2 cellular contexts compared by ENCODE assay signal in the genomic region with DNA sequence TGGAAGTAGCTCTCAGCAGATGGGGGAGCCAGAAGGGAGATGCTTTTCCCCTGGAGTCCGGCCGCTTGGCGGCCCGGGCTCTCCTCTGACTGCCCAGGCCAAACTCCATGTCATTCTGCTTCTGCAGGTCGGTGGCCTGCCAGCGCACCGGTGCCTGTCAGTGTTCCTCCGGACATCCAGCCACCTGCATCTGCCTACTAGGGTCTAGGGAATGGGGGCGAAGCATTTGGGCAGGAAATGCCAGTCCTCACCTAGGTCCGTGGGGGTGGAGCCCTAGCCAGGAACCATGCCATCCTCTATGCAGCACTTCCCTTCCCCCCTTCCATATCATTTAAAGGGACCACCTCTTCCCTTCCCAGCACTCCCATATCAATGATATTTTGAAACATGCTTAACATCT.
TF ChIP-seq lines count a peak whose summit lies in the region.

No MANE protein-coding gene starts in this region.

TF ChIP-seq in GM23338, 12 proteins besides CTCF, POLR2A, EP300 and RAD21:
- TF ChIP-seq, protein P1, sequence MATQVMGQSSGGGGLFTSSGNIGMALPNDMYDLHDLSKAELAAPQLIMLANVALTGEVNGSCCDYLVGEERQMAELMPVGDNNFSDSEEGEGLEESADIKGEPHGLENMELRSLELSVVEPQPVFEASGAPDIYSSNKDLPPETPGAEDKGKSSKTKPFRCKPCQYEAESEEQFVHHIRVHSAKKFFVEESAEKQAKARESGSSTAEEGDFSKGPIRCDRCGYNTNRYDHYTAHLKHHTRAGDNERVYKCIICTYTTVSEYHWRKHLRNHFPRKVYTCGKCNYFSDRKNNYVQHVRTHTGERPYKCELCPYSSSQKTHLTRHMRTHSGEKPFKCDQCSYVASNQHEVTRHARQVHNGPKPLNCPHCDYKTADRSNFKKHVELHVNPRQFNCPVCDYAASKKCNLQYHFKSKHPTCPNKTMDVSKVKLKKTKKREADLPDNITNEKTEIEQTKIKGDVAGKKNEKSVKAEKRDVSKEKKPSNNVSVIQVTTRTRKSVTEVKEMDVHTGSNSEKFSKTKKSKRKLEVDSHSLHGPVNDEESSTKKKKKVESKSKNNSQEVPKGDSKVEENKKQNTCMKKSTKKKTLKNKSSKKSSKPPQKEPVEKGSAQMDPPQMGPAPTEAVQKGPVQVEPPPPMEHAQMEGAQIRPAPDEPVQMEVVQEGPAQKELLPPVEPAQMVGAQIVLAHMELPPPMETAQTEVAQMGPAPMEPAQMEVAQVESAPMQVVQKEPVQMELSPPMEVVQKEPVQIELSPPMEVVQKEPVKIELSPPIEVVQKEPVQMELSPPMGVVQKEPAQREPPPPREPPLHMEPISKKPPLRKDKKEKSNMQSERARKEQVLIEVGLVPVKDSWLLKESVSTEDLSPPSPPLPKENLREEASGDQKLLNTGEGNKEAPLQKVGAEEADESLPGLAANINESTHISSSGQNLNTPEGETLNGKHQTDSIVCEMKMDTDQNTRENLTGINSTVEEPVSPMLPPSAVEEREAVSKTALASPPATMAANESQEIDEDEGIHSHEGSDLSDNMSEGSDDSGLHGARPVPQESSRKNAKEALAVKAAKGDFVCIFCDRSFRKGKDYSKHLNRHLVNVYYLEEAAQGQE (IDR thresholded peaks at IDR 0.05; ENCODE audit: unreplicated experiment) = no peak
- no peak for TF ChIP-seq NANOG (IDR thresholded peaks at IDR 0.05; ENCODE audit: borderline replicate concordance)
- 0 out of 2 replicates have a peak, but pooled peaks have one; percentile 20 for TF ChIP-seq POLR2AphosphoS5 (IDR thresholded peaks at IDR 0.05; ENCODE audit: low read depth)
- no peak for TF ChIP-seq JUNB (IDR thresholded peaks at IDR 0.05; ENCODE audit: unreplicated experiment)

TF ChIP-seq in WTC11, 78 proteins besides CTCF, POLR2A, EP300 and RAD21:
- TF ChIP-seq, protein P2, sequence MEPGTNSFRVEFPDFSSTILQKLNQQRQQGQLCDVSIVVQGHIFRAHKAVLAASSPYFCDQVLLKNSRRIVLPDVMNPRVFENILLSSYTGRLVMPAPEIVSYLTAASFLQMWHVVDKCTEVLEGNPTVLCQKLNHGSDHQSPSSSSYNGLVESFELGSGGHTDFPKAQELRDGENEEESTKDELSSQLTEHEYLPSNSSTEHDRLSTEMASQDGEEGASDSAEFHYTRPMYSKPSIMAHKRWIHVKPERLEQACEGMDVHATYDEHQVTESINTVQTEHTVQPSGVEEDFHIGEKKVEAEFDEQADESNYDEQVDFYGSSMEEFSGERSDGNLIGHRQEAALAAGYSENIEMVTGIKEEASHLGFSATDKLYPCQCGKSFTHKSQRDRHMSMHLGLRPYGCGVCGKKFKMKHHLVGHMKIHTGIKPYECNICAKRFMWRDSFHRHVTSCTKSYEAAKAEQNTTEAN (CRISPR knock-in tag; IDR thresholded peaks at IDR 0.05) = no peak
- TF ChIP-seq ZNF232 (CRISPR knock-in tag; IDR thresholded peaks at IDR 0.05) (no peak), EMX1 (CRISPR knock-in tag; IDR thresholded peaks at IDR 0.05) (no peak), NFE2L1 (CRISPR knock-in tag; IDR thresholded peaks at IDR 0.05) (no peak), NR3C1 (CRISPR knock-in tag; conservative IDR thresholded peaks at IDR 0.05; ENCODE audit: low read depth) (no peak), NR2C2 (CRISPR knock-in tag; IDR thresholded peaks at IDR 0.05) (no peak)
- TF ChIP-seq, protein P3, sequence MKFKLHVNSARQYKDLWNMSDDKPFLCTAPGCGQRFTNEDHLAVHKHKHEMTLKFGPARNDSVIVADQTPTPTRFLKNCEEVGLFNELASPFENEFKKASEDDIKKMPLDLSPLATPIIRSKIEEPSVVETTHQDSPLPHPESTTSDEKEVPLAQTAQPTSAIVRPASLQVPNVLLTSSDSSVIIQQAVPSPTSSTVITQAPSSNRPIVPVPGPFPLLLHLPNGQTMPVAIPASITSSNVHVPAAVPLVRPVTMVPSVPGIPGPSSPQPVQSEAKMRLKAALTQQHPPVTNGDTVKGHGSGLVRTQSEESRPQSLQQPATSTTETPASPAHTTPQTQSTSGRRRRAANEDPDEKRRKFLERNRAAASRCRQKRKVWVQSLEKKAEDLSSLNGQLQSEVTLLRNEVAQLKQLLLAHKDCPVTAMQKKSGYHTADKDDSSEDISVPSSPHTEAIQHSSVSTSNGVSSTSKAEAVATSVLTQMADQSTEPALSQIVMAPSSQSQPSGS (CRISPR knock-in tag; IDR thresholded peaks at IDR 0.05; ENCODE audit: borderline replicate concordance, low read depth) = no peak
